Comparison of ENCODE assay signal across 14 cellular contexts in the genomic region with DNA sequence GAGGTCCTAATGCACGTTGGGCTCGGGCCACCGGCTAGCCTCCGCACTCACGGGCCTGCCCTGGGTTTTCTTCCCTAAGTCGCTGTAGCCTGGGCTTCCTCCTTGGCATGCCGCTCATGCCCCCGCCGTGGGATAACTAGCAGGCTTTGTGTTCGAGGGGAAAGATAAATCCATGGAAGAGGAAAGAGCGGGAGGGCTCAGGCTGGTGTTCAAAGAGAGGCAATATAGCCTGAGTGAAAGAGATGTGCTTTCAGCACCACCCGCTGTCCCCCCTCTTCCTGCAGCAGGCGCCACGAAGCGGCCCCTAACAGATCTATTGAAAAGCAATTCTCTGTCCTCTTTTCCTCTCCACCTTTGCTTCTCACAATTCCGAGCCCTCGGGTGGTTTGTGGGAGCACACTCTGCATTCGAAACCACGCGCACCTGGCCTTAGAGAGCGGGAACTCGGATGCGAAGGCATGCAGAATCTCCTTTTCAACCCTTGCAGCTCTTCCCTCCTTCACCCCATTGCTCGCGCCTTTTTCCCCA. TPM values are rescaled to one million over a fixed set of nuclear protein-coding genes. Genes with fewer than 3 reads are reported as not detected.
DNase-seq lines count a peak whose midpoint lies in the region; ATAC-seq and TF ChIP-seq lines count a peak whose summit lies in the region.
"Not testable (repeated sequence)": the region's sequence is repeated elsewhere in the genome, so short reads cannot be mapped to it uniquely, and the experiment has no call there.
"Had no signal": no experiment of that assay in that cellular context is flagged by ENCODE, and none has a peak within 500 bp of the region (broad histone marks: within the 10 kb centered on the region; RNA-seq: fewer than 3 reads in every experiment).

No MANE protein-coding gene starts in this region.

- not testable (repeated sequence) for H3F3A ChIP-seq in PC-3 (ENCODE audit: low read length, unreplicated experiment)

- H3K9ac ChIP-seq in HUES64 (ENCODE audit: low read depth, low read length); PC-3 (ENCODE audit: low read length); iPS-15b (ENCODE audit: low read depth, low read length): not testable (repeated sequence)

- not testable (repeated sequence) for H3K36me3 ChIP-seq in HUES64 (ENCODE audit: insufficient read depth, low read length); PC-3 (ENCODE audit: low read depth, low read length); iPS-15b (ENCODE audit: control insufficient read depth, insufficient read depth, low read length)

- H3K4me3 ChIP-seq in HUES64 (ENCODE audit: low read length) (peak overlapping the region; percentile 36), dorsolateral prefrontal cortex (peak overlapping the region; percentile 14 to 69 (median 51)), iPS-15b (ENCODE audit: low read depth, low read length) (peak overlapping the region; percentile 41)
- H3K4me3 ChIP-seq in PC-3 (ENCODE audit: low read length): not testable (repeated sequence)

- not testable (repeated sequence) for H3K79me2 ChIP-seq in PC-3 (ENCODE audit: low read length)

- ATAC-seq in CD4-positive, alpha-beta T cell (ENCODE audit: poor library complexity): not testable (repeated sequence)
- peak; percentile 43; the same call in 1 of the 2 replicates for ATAC-seq in PC-3

- CTCF ChIA-PET in CD4-positive, alpha-beta T cell (lab: Charles Lee); PC-3 (lab: Charles Lee): not testable (repeated sequence)

- not testable (repeated sequence) for H3K27ac Mint-ChIP-seq in CD4-positive, alpha-beta T cell; activated naive CD4-positive, alpha-beta T cell treated with anti-CD3 and anti-CD28 coated beads, Interleukin-2, amount 50 U/mL, for 24 hours; nephron

- not testable (repeated sequence) for H3K27ac ChIP-seq in CD4-positive, alpha-beta T cell (ENCODE audit: low read depth, low read length); HUES64 (ENCODE audit: low read depth, low read length); PC-3 (ENCODE audit: low read length)
- H3K27ac ChIP-seq in dorsolateral prefrontal cortex: peak overlapping the region in 41 of 59 donors; percentile 12 to 80 (median 55)

- not testable (repeated sequence) for H3K9me3 Mint-ChIP-seq in CD4-positive, alpha-beta T cell; activated naive CD4-positive, alpha-beta T cell treated with anti-CD3 and anti-CD28 coated beads, Interleukin-2, amount 50 U/mL, for 24 hours; nephron

- POLR2A ChIA-PET in CD4-positive, alpha-beta T cell (lab: Charles Lee); PC-3 (lab: Charles Lee; ENCODE audit: unreplicated experiment): not testable (repeated sequence)

- not testable (repeated sequence) for H3K4me1 ChIP-seq in HUES64 (ENCODE audit: insufficient read depth, low read length); PC-3 (ENCODE audit: insufficient read depth, low read length); iPS-15b (ENCODE audit: control insufficient read depth, insufficient read depth, low read length)

- not testable (repeated sequence) for H3K9me3 ChIP-seq in CD4-positive, alpha-beta T cell (ENCODE audit: control insufficient read depth, low read length); HUES64 (ENCODE audit: insufficient read depth, low read depth, low read length); PC-3 (ENCODE audit: low read length); iPS-15b (ENCODE audit: control insufficient read depth, insufficient read depth, low read length)

- not testable (repeated sequence) for TF ChIP-seq CTCF in CD4-positive, alpha-beta T cell (IDR thresholded peaks at IDR 0.05); PC-3 (conservative IDR thresholded peaks at IDR 0.05; ENCODE audit: low read depth, low read length); nephron (IDR thresholded peaks at IDR 0.05; ENCODE audit: unreplicated experiment in 3 of 3)
- TF ChIP-seq CTCF in dorsolateral prefrontal cortex (IDR thresholded peaks at IDR 0.05 in 54 of 56, conservative IDR thresholded peaks at IDR 0.05 in 2 of 56; ENCODE audit: low read depth in 1 of 56, partially characterized antibody in 56 of 56): peak in 1 of 56 donors; percentile 9

- H3K4me3 Mint-ChIP-seq in CD4-positive, alpha-beta T cell: peak overlapping the region; percentile 39
- H3K4me3 Mint-ChIP-seq in activated naive CD4-positive, alpha-beta T cell treated with anti-CD3 and anti-CD28 coated beads, Interleukin-2, amount 50 U/mL, for 24 hours: peak overlapping the region; percentile 5
- peak overlapping the region in 2 of 3 experiments; percentile 38 to 48 for H3K4me3 Mint-ChIP-seq in nephron

- not testable (repeated sequence) for H3K36me3 Mint-ChIP-seq in CD4-positive, alpha-beta T cell (ENCODE audit: low read depth); activated naive CD4-positive, alpha-beta T cell treated with anti-CD3 and anti-CD28 coated beads, Interleukin-2, amount 50 U/mL, for 24 hours; nephron (ENCODE audit: low read depth)

- DNase-seq in CD4-positive, alpha-beta T cell; PC-3: not testable (repeated sequence)
- DNase-seq in dorsolateral prefrontal cortex: peak in 6 of 10 donors; percentile 8 to 49 (median 34)
- DNase-seq in stimulated activated CD4-positive, alpha-beta T cell treated with anti-CD3 and anti-CD28 coated beads, Interleukin-1b, Interleukin-23, amount 100 ng/mL, for 48 hours: peak; percentile 1

- not testable (repeated sequence) for H3K9me2 ChIP-seq in PC-3 (replicated peaks; ENCODE audit: low read length)

- intact Hi-C loops in CD4-positive, alpha-beta T cell (cut with DNase I, micrococcal nuclease); PC-3 (cut with micrococcal nuclease): not testable (repeated sequence)
- intact Hi-C loops in dorsolateral prefrontal cortex (cut with DNase I): loop anchor here in 1 of 2 donors (10.0 kb wide), 1 partner anchor 1708 kb away; no protein-coding TSS in a partner anchor

- not testable (repeated sequence) for H4K20me1 ChIP-seq in PC-3 (ENCODE audit: low read length)

- H3K4me1 Mint-ChIP-seq in CD4-positive, alpha-beta T cell (ENCODE audit: low read depth): peaks cover 13% of the 10 kb centered on the region
- peaks cover 12% of the 10 kb centered on the region for H3K4me1 Mint-ChIP-seq in activated naive CD4-positive, alpha-beta T cell treated with anti-CD3 and anti-CD28 coated beads, Interleukin-2, amount 50 U/mL, for 24 hours
- H3K4me1 Mint-ChIP-seq in nephron: not testable (repeated sequence)

- WGBS in HUES64: 13% methylated on average over 16 of the region's 25 CpGs

- peaks cover 23% of the 10 kb centered on the region for H3K27me3 ChIP-seq in CD4-positive, alpha-beta T cell (ENCODE audit: control insufficient read depth, insufficient read depth, low read length)
- H3K27me3 ChIP-seq in HUES64 (ENCODE audit: insufficient read depth, low read length) (peaks cover 65% of the 10 kb centered on the region), dorsolateral prefrontal cortex (peaks cover 0 to 39% (median 4%) of the 10 kb centered on the region in 45 donors), iPS-15b (ENCODE audit: control insufficient read depth, insufficient read depth, low read length) (peaks cover 55% of the 10 kb centered on the region)
- not testable (repeated sequence) for H3K27me3 ChIP-seq in PC-3 (ENCODE audit: low read length)

- H2AFZ ChIP-seq in PC-3 (ENCODE audit: low read length): not testable (repeated sequence)

- not testable (repeated sequence) for BruUV-seq in PC-3 (replicated peaks; lab: Mats Ljungman, UMichigan)

- H3K27me3 Mint-ChIP-seq in CD4-positive, alpha-beta T cell: peaks cover 62% of the 10 kb centered on the region
- H3K27me3 Mint-ChIP-seq in activated naive CD4-positive, alpha-beta T cell treated with anti-CD3 and anti-CD28 coated beads, Interleukin-2, amount 50 U/mL, for 24 hours: peaks cover 39% of the 10 kb centered on the region
- H3K27me3 Mint-ChIP-seq in nephron (ENCODE audit: low read depth): peaks cover 66% of the 10 kb centered on the region

- H3K4me2 ChIP-seq in PC-3 (ENCODE audit: low read length): not testable (repeated sequence)

RNA-seq across cellular contexts. Expression of a gene that starts 2.9 kb away (rescaled TPM):
- total RNA-seq in CD4-positive, alpha-beta T cell: not detected
- polyA plus RNA-seq in HUES64 (2013, experiment 1 of 2): 0.20 TPM
- 0.06 TPM for polyA plus RNA-seq in HUES64 (2013, experiment 2 of 2)
- total RNA-seq in PC-3 (2014; rRNA removed) (not detected in 2 replicates), dorsolateral prefrontal cortex (100 to 1,000 TPM in 82 of 120 experiments, 10 to 100 TPM in 38; 39.5 to 166 (median 113) TPM)
- total RNA-seq: activated CD4-positive, alpha-beta memory T cell treated with anti-CD3 and anti-CD28 coated beads, Interleukin-2, amount 10 ng/mL, durations not matched to agents 7 days and 5 days; esophagus muscularis mucosa; H7; T-helper 2 cell treated with Interferon-gamma antibody and Interleukin-4, amounts not matched to agents 100 ng/mL and 5 ng/mL, for 36 hours had no signal
- polyA plus RNA-seq: cardiac muscle cell, immature natural killer cell had no signal

Comparison
In these comparisons a context has a peak if more than half of its experiments do, and no peak if none do; other contexts are left out.
1. RNA of a gene that starts 2.9 kb away (total RNA-seq): 39.5 to 166 TPM in dorsolateral prefrontal cortex; not detected in CD4-positive, alpha-beta T cell and not detected in PC-3; every median in the first group is over 10 times any median in the second.
2. Peak in every context shown above with its lines, with median percentiles within 50 percentile points of each other: H3K4me3 Mint-ChIP-seq.